21 cellular contexts compared by ENCODE assay signal in genomic region chr21:19870682-19871081, GRCh38.
DNase-seq lines count a peak whose midpoint lies in the region; ATAC-seq, FAIRE-seq and TF ChIP-seq lines count a peak whose summit lies in the region.
"Had no signal": no experiment of that assay in that cellular context is flagged by ENCODE, and none has a peak within 500 bp of the region (broad histone marks: within the 10 kb centered on the region; RNA-seq: fewer than 3 reads in every experiment).

No MANE protein-coding gene starts in this region.

- no peaks in the 10 kb centered on the region for H3K36me3 Mint-ChIP-seq in activated CD8-positive, alpha-beta memory T cell treated with anti-CD3 and anti-CD28 coated beads, Interleukin-2, amount 10 ng/mL, durations not matched to agents 7 days and 5 days
- H3K36me3 Mint-ChIP-seq: CD8-positive, alpha-beta T cell had no signal

- H3K18ac ChIP-seq in H1 (ENCODE audit: extremely low read depth, low read length), result no peak overlapping the region

- no peak overlapping the region for H3K56ac ChIP-seq in H1 (replicated peaks; ENCODE audit: insufficient read length, low read depth, low read length)

- H3K4me3 Mint-ChIP-seq in activated CD8-positive, alpha-beta memory T cell treated with anti-CD3 and anti-CD28 coated beads, Interleukin-2, amount 10 ng/mL, durations not matched to agents 7 days and 5 days, result no peak overlapping the region
- H3K4me3 Mint-ChIP-seq: CD4-positive, alpha-beta T cell; CD8-positive, alpha-beta T cell had no signal

- no peak overlapping the region for H3K14ac ChIP-seq in H1 (ENCODE audit: insufficient read length)

- H4K20me1 ChIP-seq in SK-N-SH (ENCODE audit: insufficient read depth) (no peaks in the 10 kb centered on the region), SU-DHL-6 (ENCODE audit: low read depth, low read length) (no peaks in the 10 kb centered on the region), H1 (replicated peaks in 1 of 2; ENCODE audit: control insufficient read depth in 1 of 2, insufficient read depth in 2 of 2, low read length in 2 of 2) (no peaks in the 10 kb centered on the region)
- H4K20me1 ChIP-seq: BLaER1 had no signal

- peaks cover 6% of the 10 kb centered on the region for H3K9me3 Mint-ChIP-seq in activated CD8-positive, alpha-beta memory T cell treated with anti-CD3 and anti-CD28 coated beads, Interleukin-2, amount 10 ng/mL, durations not matched to agents 7 days and 5 days (ENCODE audit: low read depth)
- H3K9me3 Mint-ChIP-seq: CD4-positive, alpha-beta T cell had no signal

- no peaks in the 10 kb centered on the region for H3K9me2 ChIP-seq in SK-N-SH
- H3K9me2 ChIP-seq in SU-DHL-6 (replicated peaks; ENCODE audit: insufficient read depth, low read length), result no peaks in the 10 kb centered on the region

- H3K4ac ChIP-seq in H1 (replicated peaks; ENCODE audit: insufficient read length, low read depth, low read length), result no peak overlapping the region

- H3K23ac ChIP-seq in H1 (ENCODE audit: insufficient read length), result no peak overlapping the region

- H2BK5ac ChIP-seq in H1 (ENCODE audit: low read depth, low read length), result no peak overlapping the region

- DNase-seq in SK-N-SH (no peak), A549 (ENCODE audit: low read depth in 1 of 2, low spot score in 1 of 2) (no peak), H1 (ENCODE audit: low read depth in 1 of 2, low spot score in 2 of 2) (no peak), C1 segment of cervical spinal cord (lab: John Stamatoyannopoulos, UW) (no peak)
- DNase-seq in activated CD8-positive, alpha-beta memory T cell treated with anti-CD3 and anti-CD28 coated beads, Interleukin-2, amount 10 ng/mL, durations not matched to agents 7 days and 5 days, result no peak
- DNase-seq: ACHN; BE2C; Caco-2; Calu3; CD4-positive, alpha-beta T cell; CD8-positive, alpha-beta T cell; DMS79 treated with DMSO at 0.1 percent for 48 hours; GF-D8 had no signal

- no peak overlapping the region for H2BK120ac ChIP-seq in H1 (replicated peaks; ENCODE audit: low read depth, low read length)

- no peaks in the 10 kb centered on the region for H3K36me3 ChIP-seq in SK-N-SH (replicated peaks in 1 of 2; ENCODE audit: control insufficient read depth in 1 of 2, insufficient read depth in 2 of 2, low read length in 1 of 2)
- no peaks in the 10 kb centered on the region for H3K36me3 ChIP-seq in SU-DHL-6 (ENCODE audit: low read length)
- no peaks in the 10 kb centered on the region for H3K36me3 ChIP-seq in H1 (ENCODE audit: control insufficient read depth in 2 of 4, insufficient read depth in 4 of 4, low read length in 3 of 4)
- H3K36me3 ChIP-seq: BE2C, BLaER1 had no signal

- POLR2A ChIA-PET in SK-N-SH (lab: Yijun Ruan, JAX) (no interaction called here), A549 (lab: Yijun Ruan, JAX) (no interaction called here), H1 (lab: Charles Lee; ENCODE audit: partially characterized antibody) (no interaction called here)

- H3K4me3 ChIP-seq in SK-N-SH (ENCODE audit: low read depth in 2 of 2, low read length in 1 of 2), result no peak overlapping the region
- no peak overlapping the region for H3K4me3 ChIP-seq in A549
- no peak overlapping the region for H3K4me3 ChIP-seq in SU-DHL-6 (ENCODE audit: insufficient read depth, low read length, poor library complexity, severe bottlenecking)
- no peak overlapping the region for H3K4me3 ChIP-seq in H1 (ENCODE audit: extremely low read depth in 1 of 4, insufficient read depth in 2 of 4, low read depth in 3 of 4, low read length in 4 of 4)
- H3K4me3 ChIP-seq: BLaER1 had no signal

- H2AFZ ChIP-seq in SK-N-SH (ENCODE audit: low read depth) (0 out of 2 replicates have a peak overlapping the region, but pooled peaks have one; percentile 30), SU-DHL-6 (ENCODE audit: low read depth, low read length, severe bottlenecking) (peak overlapping the region; percentile 78), H1 (ENCODE audit: low read length) (no peak overlapping the region)

- H3K27me3 Mint-ChIP-seq in activated CD8-positive, alpha-beta memory T cell treated with anti-CD3 and anti-CD28 coated beads, Interleukin-2, amount 10 ng/mL, durations not matched to agents 7 days and 5 days, result no peaks in the 10 kb centered on the region
- H3K27me3 Mint-ChIP-seq: CD4-positive, alpha-beta T cell had no signal

- H3K79me1 ChIP-seq in H1 (ENCODE audit: low read depth, low read length), result no peaks in the 10 kb centered on the region

- H3K4me1 ChIP-seq in SK-N-SH (ENCODE audit: control insufficient read depth in 1 of 2, insufficient read depth in 2 of 2, low read depth in 1 of 2, low read length in 1 of 2), result no peaks in the 10 kb centered on the region
- no peaks in the 10 kb centered on the region for H3K4me1 ChIP-seq in A549
- H3K4me1 ChIP-seq in H1 (replicated peaks in 1 of 4; ENCODE audit: control insufficient read depth in 3 of 4, insufficient read depth in 4 of 4, low read length in 3 of 4), result no peaks in the 10 kb centered on the region
- H3K4me1 ChIP-seq: BE2C, BLaER1, Caco-2 had no signal

- TF ChIP-seq POLR2A in A549 (IDR thresholded peaks at IDR 0.05; ENCODE audit: low read length) (no peak), H1 (IDR thresholded peaks at IDR 0.05; ENCODE audit: control extremely low read depth in 1 of 2, low read depth in 2 of 2, low read length in 2 of 2) (no peak)

- H3K4me1 Mint-ChIP-seq in activated CD8-positive, alpha-beta memory T cell treated with anti-CD3 and anti-CD28 coated beads, Interleukin-2, amount 10 ng/mL, durations not matched to agents 7 days and 5 days, result no peaks in the 10 kb centered on the region

- H2BK15ac ChIP-seq in H1 (ENCODE audit: low read length), result no peak overlapping the region

- no peak overlapping the region for H4K8ac ChIP-seq in H1 (ENCODE audit: extremely low read depth, insufficient read depth, low read length)

- H3K79me2 ChIP-seq in SK-N-SH (ENCODE audit: insufficient read depth) (no peaks in the 10 kb centered on the region), SU-DHL-6 (ENCODE audit: insufficient read depth, low read length) (no peaks in the 10 kb centered on the region), H1 (ENCODE audit: control insufficient read depth in 1 of 2, insufficient read depth in 2 of 2, low read length in 2 of 2) (no peaks in the 10 kb centered on the region)

- H3K27me3 ChIP-seq in SK-N-SH (ENCODE audit: insufficient read depth) (no peaks in the 10 kb centered on the region), SU-DHL-6 (ENCODE audit: low read length) (no peaks in the 10 kb centered on the region), H1 (replicated peaks in 1 of 4; ENCODE audit: control insufficient read depth in 3 of 4, extremely low read depth in 1 of 4, insufficient read depth in 3 of 4, low read length in 3 of 4) (no peaks in the 10 kb centered on the region)
- H3K27me3 ChIP-seq: BE2C, BLaER1 had no signal

- no peak overlapping the region for H2AK5ac ChIP-seq in H1 (ENCODE audit: low read depth, low read length)

- 38% methylated on average over 2 of the region's 2 CpGs for WGBS in SK-N-SH (ENCODE audit: low lambda C conversion rate)
- 7% methylated on average over 2 of the region's 2 CpGs for WGBS in A549 (ENCODE audit: missing lambda C conversion rate)
- 96% methylated on average over 2 of the region's 2 CpGs; no CpG with 5 or more reads in 1 of the 2 experiments for WGBS in H1 (ENCODE audit: extremely low coverage in 1 of 2, insufficient coverage in 1 of 2, insufficient read length in 1 of 2, insufficient replicate concordance in 2 of 2, low coverage in 1 of 2, low lambda C conversion rate in 2 of 2, missing lambda C conversion rate in 1 of 2), 2 experiments

- no peak overlapping the region for H3K27ac ChIP-seq in SK-N-SH (ENCODE audit: low read depth in 2 of 2, low read length in 1 of 2)
- no peak overlapping the region for H3K27ac ChIP-seq in A549
- H3K27ac ChIP-seq in SU-DHL-6 (ENCODE audit: low read depth, low read length), result no peak overlapping the region
- no peak overlapping the region for H3K27ac ChIP-seq in H1 (ENCODE audit: low read depth, low read length)
- H3K27ac ChIP-seq: 22Rv1, BLaER1, C4-2B had no signal

- ATAC-seq in SK-N-SH treated with all-trans-retinoic acid at 6 μM for 48 hours (no peak), A549 (no peak)
- no peak for ATAC-seq in activated CD8-positive, alpha-beta memory T cell treated with anti-CD3 and anti-CD28 coated beads, Interleukin-2, amount 10 ng/mL, durations not matched to agents 7 days and 5 days
- ATAC-seq: CD8-positive, alpha-beta T cell had no signal

- H4K5ac ChIP-seq in H1 (ENCODE audit: insufficient read length, low read depth, low read length), result no peak overlapping the region

- CTCF ChIA-PET in SK-N-SH (lab: Yijun Ruan, JAX) (no interaction called here), A549 (lab: Yijun Ruan, JAX) (no interaction called here), H1 (lab: Charles Lee; ENCODE audit: partially characterized antibody) (no interaction called here)
- CTCF ChIA-PET in activated CD8-positive, alpha-beta memory T cell treated with anti-CD3 and anti-CD28 coated beads, Interleukin-2, amount 10 ng/mL, durations not matched to agents 7 days and 5 days (lab: Charles Lee), result no interaction called here

- H2BK20ac ChIP-seq in H1 (ENCODE audit: low read length), result no peak overlapping the region

- no peaks in the 10 kb centered on the region for H3K23me2 ChIP-seq in H1 (ENCODE audit: low read depth, low read length)

- FAIRE-seq in A549 (lab: Jason Lieb, UNC) (no peak), H1 (lab: Jason Lieb, UNC) (no peak)
- FAIRE-seq: D721Med, GM12891, GM19239 had no signal

- no peaks in the 10 kb centered on the region for H3K9me3 ChIP-seq in SK-N-SH
- no peaks in the 10 kb centered on the region for H3K9me3 ChIP-seq in A549
- H3K9me3 ChIP-seq in SU-DHL-6 (ENCODE audit: insufficient read depth, low read length), result peaks cover 5% of the 10 kb centered on the region; the same call in 1 of the 2 replicates
- H3K9me3 ChIP-seq in H1 (ENCODE audit: insufficient read depth in 2 of 2, low read depth in 1 of 2, low read length in 1 of 2), result no peaks in the 10 kb centered on the region; a peak in 1 of 4 replicates
- H3K9me3 ChIP-seq: BE2C, BLaER1, Caco-2 had no signal

- no peak for TF ChIP-seq EP300 in SK-N-SH (IDR thresholded peaks at IDR 0.05; ENCODE audit: borderline replicate concordance in 1 of 2, low read depth in 1 of 2, low read length in 1 of 2)
- no peak for TF ChIP-seq EP300 in A549 (IDR thresholded peaks at IDR 0.05)
- TF ChIP-seq EP300 in H1 (IDR thresholded peaks at IDR 0.05; ENCODE audit: borderline replicate concordance in 1 of 2, low read depth in 2 of 2, low read length in 2 of 2), result no peak

- TF ChIP-seq CTCF in SK-N-SH (IDR thresholded peaks at IDR 0.05) (no peak), A549 (IDR thresholded peaks at IDR 0.05) (no peak), SU-DHL-6 (IDR thresholded peaks at IDR 0.05; ENCODE audit: insufficient read depth, low read length, poor library complexity, severe bottlenecking) (no peak), H1 (IDR thresholded peaks at IDR 0.05; ENCODE audit: control extremely low read depth in 1 of 3, insufficient read depth in 1 of 3, low read depth in 1 of 3, low read length in 3 of 3) (no peak)

- H3F3A ChIP-seq in SK-N-SH (replicated peaks; ENCODE audit: insufficient read depth), result no peaks in the 10 kb centered on the region
- no peaks in the 10 kb centered on the region for H3F3A ChIP-seq in SU-DHL-6 (ENCODE audit: insufficient read depth)

- no peak overlapping the region for H3K9ac ChIP-seq in SK-N-SH
- no peak overlapping the region for H3K9ac ChIP-seq in SU-DHL-6 (ENCODE audit: low read length)
- H3K9ac ChIP-seq in H1 (replicated peaks in 1 of 4; ENCODE audit: extremely low read depth in 1 of 4, low read depth in 3 of 4, low read length in 3 of 4), result no peak overlapping the region
- H3K9ac ChIP-seq: BLaER1 had no signal

- H4K91ac ChIP-seq in H1 (replicated peaks; ENCODE audit: insufficient read length, low read length), result no peak overlapping the region

- H3K27ac Mint-ChIP-seq in activated CD8-positive, alpha-beta memory T cell treated with anti-CD3 and anti-CD28 coated beads, Interleukin-2, amount 10 ng/mL, durations not matched to agents 7 days and 5 days, result no peak overlapping the region
- H3K27ac Mint-ChIP-seq: CD4-positive, alpha-beta T cell; CD8-positive, alpha-beta T cell had no signal

- no peak overlapping the region for H2BK12ac ChIP-seq in H1 (ENCODE audit: low read depth, low read length)

- TF ChIP-seq RAD21 in SK-N-SH (IDR thresholded peaks at IDR 0.05; ENCODE audit: low read length) (no peak), A549 (conservative IDR thresholded peaks at IDR 0.05 in 1 of 2, IDR thresholded peaks at IDR 0.05 in 1 of 2) (no peak), H1 (IDR thresholded peaks at IDR 0.05 in 1 of 2, conservative IDR thresholded peaks at IDR 0.05 in 1 of 2; ENCODE audit: low read depth in 2 of 2, low read length in 2 of 2) (no peak)

- no peak overlapping the region for H3K4me2 ChIP-seq in SK-N-SH
- H3K4me2 ChIP-seq in A549, result no peak overlapping the region
- no peak overlapping the region for H3K4me2 ChIP-seq in SU-DHL-6 (ENCODE audit: low read depth, low read length, poor library complexity, severe bottlenecking)
- H3K4me2 ChIP-seq in H1 (ENCODE audit: insufficient read depth in 1 of 2, low read depth in 2 of 2, low read length in 2 of 2), result no peak overlapping the region
- H3K4me2 ChIP-seq: BLaER1 had no signal
